1 cellular context compared by ENCODE assay signal in the genomic region with DNA sequence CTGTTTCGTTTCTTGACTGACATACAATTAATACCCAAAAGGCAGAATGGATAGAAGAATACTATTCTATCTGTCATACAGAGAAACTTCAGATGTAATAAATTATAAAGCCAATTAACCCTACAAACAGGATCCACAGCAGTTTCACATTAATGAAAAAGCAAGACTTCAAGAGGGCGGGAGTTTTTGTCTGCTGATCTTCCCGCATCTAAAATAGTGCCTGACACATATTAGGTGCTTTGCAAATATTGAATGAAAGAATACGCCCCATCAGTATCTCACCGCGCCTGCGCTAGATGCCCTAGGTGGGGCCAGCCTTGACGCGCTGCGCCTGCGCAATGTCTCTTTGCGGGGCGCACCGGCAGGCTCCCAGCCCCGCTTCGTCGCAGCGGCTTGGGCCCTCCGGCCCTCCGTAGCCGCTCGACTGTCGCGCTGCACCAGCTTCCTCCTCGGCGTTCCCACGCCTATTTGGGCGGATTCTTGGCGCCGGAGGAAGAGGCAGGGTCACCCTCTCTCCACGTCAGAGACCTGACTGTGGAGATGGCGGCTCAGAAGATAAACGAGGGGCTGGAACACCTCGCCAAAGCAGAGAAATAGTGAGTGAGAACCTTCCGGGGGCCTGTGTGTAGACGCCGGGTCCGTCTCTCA.
TF ChIP-seq lines count a peak whose summit lies in the region.

A gene (plus strand): TSS at position 465 of the 648 bp plus-strand sequence. CDS start 76 bp downstream, at position 541.

TF ChIP-seq in HepG2, 621 proteins besides CTCF, POLR2A, EP300 and RAD21 (continued from another document):
- TF ChIP-seq, protein P1, sequence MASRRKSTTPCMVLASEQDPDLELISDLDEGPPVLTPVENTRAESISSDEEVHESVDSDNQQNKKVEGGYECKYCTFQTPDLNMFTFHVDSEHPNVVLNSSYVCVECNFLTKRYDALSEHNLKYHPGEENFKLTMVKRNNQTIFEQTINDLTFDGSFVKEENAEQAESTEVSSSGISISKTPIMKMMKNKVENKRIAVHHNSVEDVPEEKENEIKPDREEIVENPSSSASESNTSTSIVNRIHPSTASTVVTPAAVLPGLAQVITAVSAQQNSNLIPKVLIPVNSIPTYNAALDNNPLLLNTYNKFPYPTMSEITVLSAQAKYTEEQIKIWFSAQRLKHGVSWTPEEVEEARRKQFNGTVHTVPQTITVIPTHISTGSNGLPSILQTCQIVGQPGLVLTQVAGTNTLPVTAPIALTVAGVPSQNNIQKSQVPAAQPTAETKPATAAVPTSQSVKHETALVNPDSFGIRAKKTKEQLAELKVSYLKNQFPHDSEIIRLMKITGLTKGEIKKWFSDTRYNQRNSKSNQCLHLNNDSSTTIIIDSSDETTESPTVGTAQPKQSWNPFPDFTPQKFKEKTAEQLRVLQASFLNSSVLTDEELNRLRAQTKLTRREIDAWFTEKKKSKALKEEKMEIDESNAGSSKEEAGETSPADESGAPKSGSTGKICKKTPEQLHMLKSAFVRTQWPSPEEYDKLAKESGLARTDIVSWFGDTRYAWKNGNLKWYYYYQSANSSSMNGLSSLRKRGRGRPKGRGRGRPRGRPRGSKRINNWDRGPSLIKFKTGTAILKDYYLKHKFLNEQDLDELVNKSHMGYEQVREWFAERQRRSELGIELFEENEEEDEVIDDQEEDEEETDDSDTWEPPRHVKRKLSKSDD (CRISPR knock-in tag; IDR thresholded peaks at IDR 0.05; ENCODE audit: low read depth) = 0 out of 2 replicates have a peak, but pooled peaks have one; percentile 59
- TF ChIP-seq TAF1 (CRISPR knock-in tag; IDR thresholded peaks at IDR 0.05) (peak; percentile 76), CENPT (CRISPR knock-in tag; IDR thresholded peaks at IDR 0.05; ENCODE audit: low read depth) (no peak), NAIF1 (CRISPR knock-in tag; IDR thresholded peaks at IDR 0.05; ENCODE audit: borderline replicate concordance) (0 out of 2 replicates have a peak, but pooled peaks have one; percentile 62), MED8 (CRISPR knock-in tag; IDR thresholded peaks at IDR 0.05; ENCODE audit: insufficient replicate concordance) (no peak), ZNF850 (CRISPR knock-in tag; conservative IDR thresholded peaks at IDR 0.05) (no peak), HIVEP1 (CRISPR knock-in tag; IDR thresholded peaks at IDR 0.05) (0 out of 2 replicates have a peak, but pooled peaks have one; percentile 30), JDP2 (CRISPR knock-in tag; IDR thresholded peaks at IDR 0.05; ENCODE audit: borderline replicate concordance) (no peak), NFKBIZ (CRISPR knock-in tag; IDR thresholded peaks at IDR 0.05) (no peak), ZNF788 (CRISPR knock-in tag; IDR thresholded peaks at IDR 0.05; ENCODE audit: borderline replicate concordance) (peak; percentile 89; the same call in 1 of the 2 replicates), KDM5A (IDR thresholded peaks at IDR 0.05; ENCODE audit: borderline replicate concordance, low read length) (peak; percentile 74; the same call in 1 of the 2 replicates), TEAD3 (CRISPR knock-in tag; optimal IDR thresholded peaks at IDR 0.05; ENCODE audit: borderline replicate concordance) (peak; percentile 76), MEF2D (CRISPR knock-in tag; IDR thresholded peaks at IDR 0.05) (0 out of 2 replicates have a peak, but pooled peaks have one; percentile 67), ELF3 (CRISPR knock-in tag; IDR thresholded peaks at IDR 0.05) (peak; percentile 98), MED1 (CRISPR knock-in tag; IDR thresholded peaks at IDR 0.05) (peak; percentile 77), ZNF121 (CRISPR knock-in tag; IDR thresholded peaks at IDR 0.05) (peak; percentile 37; the same call in 1 of the 2 replicates)
- TF ChIP-seq, protein P2, sequence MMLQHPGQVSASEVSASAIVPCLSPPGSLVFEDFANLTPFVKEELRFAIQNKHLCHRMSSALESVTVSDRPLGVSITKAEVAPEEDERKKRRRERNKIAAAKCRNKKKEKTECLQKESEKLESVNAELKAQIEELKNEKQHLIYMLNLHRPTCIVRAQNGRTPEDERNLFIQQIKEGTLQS (CRISPR knock-in tag; IDR thresholded peaks at IDR 0.05) = no peak
- TF ChIP-seq, protein P3, sequence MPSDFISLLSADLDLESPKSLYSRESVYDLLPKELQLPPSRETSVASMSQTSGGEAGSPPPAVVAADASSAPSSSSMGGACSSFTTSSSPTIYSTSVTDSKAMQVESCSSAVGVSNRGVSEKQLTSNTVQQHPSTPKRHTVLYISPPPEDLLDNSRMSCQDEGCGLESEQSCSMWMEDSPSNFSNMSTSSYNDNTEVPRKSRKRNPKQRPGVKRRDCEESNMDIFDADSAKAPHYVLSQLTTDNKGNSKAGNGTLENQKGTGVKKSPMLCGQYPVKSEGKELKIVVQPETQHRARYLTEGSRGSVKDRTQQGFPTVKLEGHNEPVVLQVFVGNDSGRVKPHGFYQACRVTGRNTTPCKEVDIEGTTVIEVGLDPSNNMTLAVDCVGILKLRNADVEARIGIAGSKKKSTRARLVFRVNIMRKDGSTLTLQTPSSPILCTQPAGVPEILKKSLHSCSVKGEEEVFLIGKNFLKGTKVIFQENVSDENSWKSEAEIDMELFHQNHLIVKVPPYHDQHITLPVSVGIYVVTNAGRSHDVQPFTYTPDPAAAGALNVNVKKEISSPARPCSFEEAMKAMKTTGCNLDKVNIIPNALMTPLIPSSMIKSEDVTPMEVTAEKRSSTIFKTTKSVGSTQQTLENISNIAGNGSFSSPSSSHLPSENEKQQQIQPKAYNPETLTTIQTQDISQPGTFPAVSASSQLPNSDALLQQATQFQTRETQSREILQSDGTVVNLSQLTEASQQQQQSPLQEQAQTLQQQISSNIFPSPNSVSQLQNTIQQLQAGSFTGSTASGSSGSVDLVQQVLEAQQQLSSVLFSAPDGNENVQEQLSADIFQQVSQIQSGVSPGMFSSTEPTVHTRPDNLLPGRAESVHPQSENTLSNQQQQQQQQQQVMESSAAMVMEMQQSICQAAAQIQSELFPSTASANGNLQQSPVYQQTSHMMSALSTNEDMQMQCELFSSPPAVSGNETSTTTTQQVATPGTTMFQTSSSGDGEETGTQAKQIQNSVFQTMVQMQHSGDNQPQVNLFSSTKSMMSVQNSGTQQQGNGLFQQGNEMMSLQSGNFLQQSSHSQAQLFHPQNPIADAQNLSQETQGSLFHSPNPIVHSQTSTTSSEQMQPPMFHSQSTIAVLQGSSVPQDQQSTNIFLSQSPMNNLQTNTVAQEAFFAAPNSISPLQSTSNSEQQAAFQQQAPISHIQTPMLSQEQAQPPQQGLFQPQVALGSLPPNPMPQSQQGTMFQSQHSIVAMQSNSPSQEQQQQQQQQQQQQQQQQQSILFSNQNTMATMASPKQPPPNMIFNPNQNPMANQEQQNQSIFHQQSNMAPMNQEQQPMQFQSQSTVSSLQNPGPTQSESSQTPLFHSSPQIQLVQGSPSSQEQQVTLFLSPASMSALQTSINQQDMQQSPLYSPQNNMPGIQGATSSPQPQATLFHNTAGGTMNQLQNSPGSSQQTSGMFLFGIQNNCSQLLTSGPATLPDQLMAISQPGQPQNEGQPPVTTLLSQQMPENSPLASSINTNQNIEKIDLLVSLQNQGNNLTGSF (CRISPR knock-in tag; IDR thresholded peaks at IDR 0.05) = no peak
- TF ChIP-seq, protein P4, sequence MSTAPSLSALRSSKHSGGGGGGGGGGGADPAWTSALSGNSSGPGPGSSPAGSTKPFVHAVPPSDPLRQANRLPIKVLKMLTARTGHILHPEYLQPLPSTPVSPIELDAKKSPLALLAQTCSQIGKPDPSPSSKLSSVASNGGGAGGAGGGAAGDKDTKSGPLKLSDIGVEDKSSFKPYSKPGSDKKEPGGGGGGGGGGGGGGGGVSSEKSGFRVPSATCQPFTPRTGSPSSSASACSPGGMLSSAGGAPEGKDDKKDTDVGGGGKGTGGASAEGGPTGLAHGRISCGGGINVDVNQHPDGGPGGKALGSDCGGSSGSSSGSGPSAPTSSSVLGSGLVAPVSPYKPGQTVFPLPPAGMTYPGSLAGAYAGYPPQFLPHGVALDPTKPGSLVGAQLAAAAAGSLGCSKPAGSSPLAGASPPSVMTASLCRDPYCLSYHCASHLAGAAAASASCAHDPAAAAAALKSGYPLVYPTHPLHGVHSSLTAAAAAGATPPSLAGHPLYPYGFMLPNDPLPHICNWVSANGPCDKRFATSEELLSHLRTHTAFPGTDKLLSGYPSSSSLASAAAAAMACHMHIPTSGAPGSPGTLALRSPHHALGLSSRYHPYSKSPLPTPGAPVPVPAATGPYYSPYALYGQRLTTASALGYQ (CRISPR knock-in tag; IDR thresholded peaks at IDR 0.05) = peak; percentile 26; the same call in 1 of the 2 replicates
